Comparison of ENCODE assay signal across 1 cellular context in genomic region chr16:24683847-24684493, GRCh38.
TF ChIP-seq lines count a peak whose summit lies in the region.

No MANE protein-coding gene starts in this region.

TF ChIP-seq in K562, 482 proteins besides CTCF, POLR2A, EP300 and RAD21:
- TF ChIP-seq FOXJ3 (CRISPR knock-in tag; IDR thresholded peaks at IDR 0.05) = no peak
- TF ChIP-seq ZBTB40 (IDR thresholded peaks at IDR 0.05) = peak; percentile 93
- peak; percentile 86 for TF ChIP-seq ZBTB40 (CRISPR knock-in tag; IDR thresholded peaks at IDR 0.05)
TF ChIP-seq in K562: peak in this region for 1.
